Comparison of ENCODE assay signal across 15 cellular contexts in genomic region chr15:66653398-66653797, GRCh38.
"Had no signal": no experiment of that assay in that cellular context is flagged by ENCODE, and none has a peak within 500 bp of the region (broad histone marks: within the 10 kb centered on the region; RNA-seq: fewer than 3 reads in every experiment).

No MANE protein-coding gene starts in this region.

- H3K4me3 Mint-ChIP-seq: activated naive CD4-positive, alpha-beta T cell treated with anti-CD3 and anti-CD28 coated beads for 36 hours; activated T-helper 17 cell treated with anti-CD3 and anti-CD28 coated beads, Interleukin-2, amount 50 U/mL, for 72 hours; T-helper 1 cell treated with Interleukin-12 subunit alpha and Interleukin-12 subunit beta and Interleukin-4 antibody, amounts not matched to agents 30 μg/mL and 1 μg/mL, for 36 hours had no signal

- FAIRE-seq: keratinocyte, urothelium cell line had no signal

- H3K9ac ChIP-seq: parathyroid adenoma had no signal

- H3K36me3 ChIP-seq: thoracic aorta had no signal

- H3K4me1 ChIP-seq: parathyroid adenoma had no signal

- H3K27ac Mint-ChIP-seq: activated B cell treated with CpG ODN at 0.5 μM for 24 hours; activated CD4-positive, alpha-beta T cell treated with anti-CD3 and anti-CD28 coated beads, Interleukin-2, amount 10 ng/mL, durations not matched to agents 24 days and 14 days; activated naive CD4-positive, alpha-beta T cell treated with anti-CD3 and anti-CD28 coated beads for 36 hours; activated T-helper 17 cell treated with anti-CD3 and anti-CD28 coated beads, Interleukin-2, amount 50 U/mL, for 72 hours had no signal

- DNase-seq: activated B cell treated with CpG ODN at 0.5 μM for 24 hours; activated CD4-positive, alpha-beta T cell treated with anti-CD3 and anti-CD28 coated beads, Interleukin-2, amount 10 ng/mL, durations not matched to agents 24 days and 14 days; activated naive CD4-positive, alpha-beta T cell treated with anti-CD3 and anti-CD28 coated beads for 36 hours; dorsolateral prefrontal cortex; erythroblast; hippocampal formation; retina; stimulated activated CD4-positive, alpha-beta T cell treated with anti-CD3 and anti-CD28 coated beads, Interleukin-12 subunit alpha, Interleukin-12 subunit beta, amount 100 ng/mL, for 4 hours; stimulated activated CD4-positive, alpha-beta T cell treated with anti-CD3 and anti-CD28 coated beads, Interleukin-2, amount 100 ng/mL, for 24 hours had no signal

- H3K9me3 Mint-ChIP-seq: activated B cell treated with CpG ODN at 0.5 μM for 24 hours; activated CD4-positive, alpha-beta T cell treated with anti-CD3 and anti-CD28 coated beads, Interleukin-2, amount 10 ng/mL, durations not matched to agents 24 days and 14 days; activated naive CD4-positive, alpha-beta T cell treated with anti-CD3 and anti-CD28 coated beads for 36 hours; activated T-helper 17 cell treated with anti-CD3 and anti-CD28 coated beads, Interleukin-2, amount 50 U/mL, for 72 hours; T-helper 1 cell treated with Interleukin-12 subunit alpha and Interleukin-12 subunit beta and Interleukin-4 antibody, amounts not matched to agents 30 μg/mL and 1 μg/mL, for 36 hours had no signal

- H3K4me1 Mint-ChIP-seq: activated T-helper 17 cell treated with anti-CD3 and anti-CD28 coated beads, Interleukin-2, amount 50 U/mL, for 72 hours had no signal

- H3K9me3 ChIP-seq: thoracic aorta had no signal

- H3K4me3 ChIP-seq: dorsolateral prefrontal cortex, thoracic aorta had no signal

- ATAC-seq: activated T-helper 17 cell treated with anti-CD3 and anti-CD28 coated beads, Interleukin-2, amount 50 U/mL, for 72 hours had no signal

- H3K27ac ChIP-seq: parathyroid adenoma, thoracic aorta had no signal
